In the genomic region with DNA sequence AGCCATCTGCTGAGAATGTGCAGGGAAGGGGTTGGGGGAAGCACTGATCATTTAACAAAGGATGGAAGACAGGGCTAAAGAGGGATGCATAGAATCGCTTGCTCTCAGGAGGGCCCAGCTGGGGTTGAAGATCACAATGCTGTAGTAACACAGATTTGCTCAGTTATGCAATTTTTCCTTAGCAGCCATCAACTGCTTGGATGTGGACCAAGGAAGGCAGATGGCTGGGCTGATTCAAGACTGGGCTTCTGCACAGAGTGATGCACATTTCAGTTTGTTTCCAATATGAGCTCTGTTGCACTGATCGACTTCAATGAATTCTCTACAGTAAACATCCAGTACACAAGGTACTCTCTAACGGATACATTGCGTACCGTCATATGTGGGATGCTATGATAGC, we compare ENCODE assay signal across 13 cellular contexts.
A peak's percentile ranks its signal among the peaks of the same experiment; 100 is the strongest.
DNase-seq lines count a peak whose midpoint lies in the region; ATAC-seq, FAIRE-seq and TF ChIP-seq lines count a peak whose summit lies in the region.
"Had no signal": no experiment of that assay in that cellular context is flagged by ENCODE, and none has a peak within 500 bp of the region (broad histone marks: within the 10 kb centered on the region; RNA-seq: fewer than 3 reads in every experiment).

No MANE protein-coding gene starts in this region.

- in situ Hi-C loops in HepG2 (cut with HindIII; ENCODE audit: extremely low pct_ligation_motif_present, low pct_unique_long_range_greater_than_20kb) = no loop called here

- no peak overlapping the region for H3K4me2 ChIP-seq in HepG2 (ENCODE audit: low read depth, low read length)

- no peak overlapping the region for H3K9ac ChIP-seq in liver (ENCODE audit: low read depth in 1 of 2, low read length in 2 of 2)
- no peak overlapping the region for H3K9ac ChIP-seq in HepG2 (ENCODE audit: insufficient read depth, low read depth, low read length)

- 77% methylated on average over 5 of the region's 5 CpGs for WGBS in liver
- 75% methylated on average over 5 of the region's 5 CpGs for WGBS in HepG2 (ENCODE audit: low lambda C conversion rate)
- 64 to 73% methylated on average over 5 of the region's 5 CpGs for WGBS in lower leg skin, 2 donors
- 77% methylated on average over 5 of the region's 5 CpGs for WGBS in esophagus muscularis mucosa

- no peak overlapping the region for H3K4me3 ChIP-seq in liver (ENCODE audit: low read depth in 1 of 3, low read length in 3 of 3)
- H3K4me3 ChIP-seq in HepG2 (replicated peaks in 1 of 3; ENCODE audit: insufficient read depth in 1 of 3, low read depth in 2 of 3, low read length in 3 of 3) = no peak overlapping the region
- no peak overlapping the region for H3K4me3 ChIP-seq in cardiac fibroblast (replicated peaks in 1 of 2; ENCODE audit: low read depth in 2 of 2, low read length in 2 of 2)
- H3K4me3 ChIP-seq in lower leg skin (ENCODE audit: low read depth, poor library complexity, severe bottlenecking) = no peak overlapping the region
- no peak overlapping the region for H3K4me3 ChIP-seq in esophagus muscularis mucosa
- H3K4me3 ChIP-seq: gastrocnemius medialis, SJSA1 had no signal

- H3K4me1 ChIP-seq in liver (ENCODE audit: control insufficient read depth in 4 of 4, insufficient read depth in 4 of 4, low read length in 3 of 4) = peaks cover 0 to 30% (median 14%) of the 10 kb centered on the region in 4 donors
- peaks cover 15% of the 10 kb centered on the region; the same call in 1 of the 2 replicates for H3K4me1 ChIP-seq in HepG2 (ENCODE audit: insufficient read depth, low read length)
- peaks cover 14 to 35% (median 31%) of the 10 kb centered on the region in 4 donors for H3K4me1 ChIP-seq in esophagus muscularis mucosa

- H4K20me1 ChIP-seq in HepG2 (ENCODE audit: insufficient read depth, low read length) = no peaks in the 10 kb centered on the region

- TF ChIP-seq RAD21 in liver (IDR thresholded peaks at IDR 0.05) (no peak), HepG2 (CRISPR knock-in tag; IDR thresholded peaks at IDR 0.05) (no peak)

- H3K27me3 ChIP-seq in liver (ENCODE audit: control insufficient read depth in 4 of 4, insufficient read depth in 4 of 4, low read length in 3 of 4) (no peaks in the 10 kb centered on the region), HepG2 (ENCODE audit: control insufficient read depth in 1 of 2, insufficient read depth in 2 of 2, low read length in 2 of 2) (no peaks in the 10 kb centered on the region), esophagus muscularis mucosa (no peaks in the 10 kb centered on the region)
- H3K27me3 ChIP-seq: gastrocnemius medialis, SJSA1 had no signal

- H2AFZ ChIP-seq in HepG2 (ENCODE audit: low read length) = no peak overlapping the region

- BruUV-seq in HepG2 (replicated peaks; lab: Mats Ljungman, UMichigan) = no TSS peak

- no peak for FAIRE-seq in HepG2 (lab: Jason Lieb, UNC)

- H3K9me3 ChIP-seq in liver (ENCODE audit: control insufficient read depth in 4 of 4, low read length in 3 of 4) (no peaks in the 10 kb centered on the region), HepG2 (ENCODE audit: low read length) (no peaks in the 10 kb centered on the region), esophagus muscularis mucosa (no peaks in the 10 kb centered on the region)
- H3K9me3 ChIP-seq: gastrocnemius medialis, SJSA1 had no signal

- no peak for TF ChIP-seq POLR2A in HepG2 (IDR thresholded peaks at IDR 0.05; ENCODE audit: insufficient read depth in 1 of 2, low read depth in 2 of 2, low read length in 2 of 2)
- TF ChIP-seq POLR2A in lower leg skin (IDR thresholded peaks at IDR 0.05) = no peak
- TF ChIP-seq POLR2A in esophagus muscularis mucosa (IDR thresholded peaks at IDR 0.05; ENCODE audit: low read depth) = no peak

- CTCF ChIA-PET in HepG2 (lab: Yijun Ruan, JAX; ENCODE audit: low intra/inter-chr PET ratio, low total read pairs) = no interaction called here

- POLR2A ChIA-PET in HepG2 (lab: Yijun Ruan, JAX) = no interaction called here

- no peaks in the 10 kb centered on the region for H3K79me2 ChIP-seq in HepG2 (ENCODE audit: insufficient read depth, low read length)

- intact Hi-C loops in HepG2 (cut with micrococcal nuclease; ENCODE audit: unreplicated experiment) (no loop called here), lower leg skin (cut with DNase I; ENCODE audit: low total_unique reads) (no loop called here), esophagus muscularis mucosa (cut with DNase I) (no loop called here)

- DNase-seq in HepG2 (ENCODE audit: low spot score) (no peak), cardiac fibroblast (ENCODE audit: low read depth in 2 of 2) (peak; percentile 67 to 71), lower leg skin (ENCODE audit: low spot score in 2 of 2) (peak; percentile 16 to 81), esophagus muscularis mucosa (ENCODE audit: extremely low spot score) (no peak)
- DNase-seq in stimulated activated naive CD4-positive, alpha-beta T cell treated with Interleukin-2 at 50 U/mL for 16 hours (lab: John Stamatoyannopoulos, UW) = no peak
- no peak for DNase-seq in stimulated activated CD8-positive, alpha-beta memory T cell treated with anti-CD3 and anti-CD28 coated beads, Interleukin-4, amount 100 ng/mL, for 48 hours
- DNase-seq: gastrocnemius medialis, GDM1, NCI-H526 had no signal

- H3K36me3 ChIP-seq in liver (ENCODE audit: control insufficient read depth in 4 of 4, insufficient read depth in 3 of 4, low read depth in 1 of 4, low read length in 3 of 4) (no peaks in the 10 kb centered on the region), HepG2 (replicated peaks in 1 of 2; ENCODE audit: control insufficient read depth in 1 of 2, insufficient read depth in 2 of 2, low read length in 2 of 2) (no peaks in the 10 kb centered on the region), esophagus muscularis mucosa (no peaks in the 10 kb centered on the region)
- H3K36me3 ChIP-seq: gastrocnemius medialis, SJSA1 had no signal

- ATAC-seq in HepG2 (no peak), GM19397 (IDR thresholded peaks at IDR 0.05; ENCODE audit: unreplicated experiment) (no peak)
- ATAC-seq: activated CD4-positive, CD25-positive, alpha-beta regulatory T cell treated with anti-CD3 and anti-CD28 coated beads, Interleukin-2, amount 50 U/mL, for 24 hours had no signal

- no peak for TF ChIP-seq EP300 in HepG2 (IDR thresholded peaks at IDR 0.05; ENCODE audit: low read depth in 2 of 2, low read length in 2 of 2)
- no peak for TF ChIP-seq EP300 in HepG2 (CRISPR knock-in tag; IDR thresholded peaks at IDR 0.05; ENCODE audit: borderline replicate concordance)
- TF ChIP-seq EP300 in esophagus muscularis mucosa (IDR thresholded peaks at IDR 0.05) = no peak

- no peak for TF ChIP-seq CTCF in liver (IDR thresholded peaks at IDR 0.05; ENCODE audit: low read depth, low read length, missing input control)
- no peak for TF ChIP-seq CTCF in HepG2 (CRISPR knock-in tag; IDR thresholded peaks at IDR 0.05)
- TF ChIP-seq CTCF in cardiac fibroblast (IDR thresholded peaks at IDR 0.05; ENCODE audit: low read depth, low read length) = no peak
- TF ChIP-seq CTCF in lower leg skin (IDR thresholded peaks at IDR 0.05) = no peak
- TF ChIP-seq CTCF in esophagus muscularis mucosa (IDR thresholded peaks at IDR 0.05) = no peak

- H3K27ac ChIP-seq in liver (ENCODE audit: low read depth in 1 of 2, low read length in 2 of 2) (no peak overlapping the region), HepG2 (ENCODE audit: extremely low read length, insufficient read depth, low read length) (no peak overlapping the region), esophagus muscularis mucosa (replicated peaks in 1 of 4) (no peak overlapping the region)
- H3K27ac ChIP-seq: gastrocnemius medialis, SJSA1 had no signal

TF ChIP-seq in liver, 16 proteins besides CTCF, POLR2A, EP300 and RAD21 (continues in another document):
- TF ChIP-seq, protein P1, sequence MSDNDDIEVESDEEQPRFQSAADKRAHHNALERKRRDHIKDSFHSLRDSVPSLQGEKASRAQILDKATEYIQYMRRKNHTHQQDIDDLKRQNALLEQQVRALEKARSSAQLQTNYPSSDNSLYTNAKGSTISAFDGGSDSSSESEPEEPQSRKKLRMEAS (IDR thresholded peaks at IDR 0.05) = no peak
- TF ChIP-seq FOXA1 (IDR thresholded peaks at IDR 0.05) (no peak), JUND (IDR thresholded peaks at IDR 0.05) (no peak)
- TF ChIP-seq, protein P2, sequence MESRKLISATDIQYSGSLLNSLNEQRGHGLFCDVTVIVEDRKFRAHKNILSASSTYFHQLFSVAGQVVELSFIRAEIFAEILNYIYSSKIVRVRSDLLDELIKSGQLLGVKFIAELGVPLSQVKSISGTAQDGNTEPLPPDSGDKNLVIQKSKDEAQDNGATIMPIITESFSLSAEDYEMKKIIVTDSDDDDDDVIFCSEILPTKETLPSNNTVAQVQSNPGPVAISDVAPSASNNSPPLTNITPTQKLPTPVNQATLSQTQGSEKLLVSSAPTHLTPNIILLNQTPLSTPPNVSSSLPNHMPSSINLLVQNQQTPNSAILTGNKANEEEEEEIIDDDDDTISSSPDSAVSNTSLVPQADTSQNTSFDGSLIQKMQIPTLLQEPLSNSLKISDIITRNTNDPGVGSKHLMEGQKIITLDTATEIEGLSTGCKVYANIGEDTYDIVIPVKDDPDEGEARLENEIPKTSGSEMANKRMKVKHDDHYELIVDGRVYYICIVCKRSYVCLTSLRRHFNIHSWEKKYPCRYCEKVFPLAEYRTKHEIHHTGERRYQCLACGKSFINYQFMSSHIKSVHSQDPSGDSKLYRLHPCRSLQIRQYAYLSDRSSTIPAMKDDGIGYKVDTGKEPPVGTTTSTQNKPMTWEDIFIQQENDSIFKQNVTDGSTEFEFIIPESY (IDR thresholded peaks at IDR 0.05) = no peak

TF ChIP-seq in HepG2, 621 proteins besides CTCF, POLR2A, EP300 and RAD21 (continues in another document):
- TF ChIP-seq BCL6 (CRISPR knock-in tag; IDR thresholded peaks at IDR 0.05) = no peak
- no peak for TF ChIP-seq ZNF44 (CRISPR knock-in tag; IDR thresholded peaks at IDR 0.05)
- TF ChIP-seq ZNF124 (CRISPR knock-in tag; IDR thresholded peaks at IDR 0.05) = no peak
- no peak for TF ChIP-seq RXRA (CRISPR knock-in tag; IDR thresholded peaks at IDR 0.05)

Comparison
In these comparisons a context has a peak if more than half of its experiments do, and no peak if none do; other contexts are left out.
1. DNase-seq: peak in cardiac fibroblast (2 of 2) and lower leg skin (2 of 2); none in HepG2 (single experiment), stimulated activated naive CD4-positive, alpha-beta T cell treated with Interleukin-2 at 50 U/mL for 16 hours (single experiment), stimulated activated CD8-positive, alpha-beta memory T cell treated with anti-CD3 and anti-CD28 coated beads, Interleukin-4, amount 100 ng/mL, for 48 hours (single experiment) and esophagus muscularis mucosa (single experiment).